ENCODE assay signal across 1 cellular context in genomic region chr1:240797050-240797449, GRCh38.
TF ChIP-seq lines count a peak whose summit lies in the region.

No MANE protein-coding gene starts in this region.

TF ChIP-seq in IMR-90, 13 proteins besides CTCF, POLR2A, EP300 and RAD21:
- TF ChIP-seq RCOR1 (IDR thresholded peaks at IDR 0.05; ENCODE audit: insufficient replicate concordance, low read length): no peak
- no peak for TF ChIP-seq CHD1 (IDR thresholded peaks at IDR 0.05; ENCODE audit: low read depth, low read length)
- no peak for TF ChIP-seq MXI1 (IDR thresholded peaks at IDR 0.05; ENCODE audit: borderline replicate concordance, low read depth, low read length)
